Comparison of ENCODE assay signal across 12 cellular contexts in genomic region chr13:114048463-114048862, GRCh38.
DNase-seq lines count a peak whose midpoint lies in the region; ATAC-seq and TF ChIP-seq lines count a peak whose summit lies in the region.
"Had no signal": no experiment of that assay in that cellular context is flagged by ENCODE, and none has a peak within 500 bp of the region (broad histone marks: within the 10 kb centered on the region; RNA-seq: fewer than 3 reads in every experiment).

No MANE protein-coding gene starts in this region.

- in situ Hi-C loops in GM13977 (cut with MboI; ENCODE audit: low pct_unique_long_range_greater_than_20kb, low sequenced_read_pairs, unreplicated experiment), result no loop called here
- in situ Hi-C loops in HAP-1 (cut with MboI; ENCODE audit: low sequenced_read_pairs), result no loop called here

- H4K20me1 ChIP-seq in OCI-LY7 (ENCODE audit: insufficient read depth, low read length), result no peaks in the 10 kb centered on the region

- TF ChIP-seq POLR2A in thyroid gland (IDR thresholded peaks at IDR 0.05), result no peak

- intact Hi-C loops in Right ventricle myocardium inferior (cut with DNase I), result no loop called here
- intact Hi-C loops in OCI-LY7 (cut with micrococcal nuclease; ENCODE audit: unreplicated experiment), result no loop called here
- intact Hi-C loops in upper lobe of right lung (cut with DNase I), result no loop called here
- intact Hi-C loops in thyroid gland (cut with DNase I), result no loop called here

- H3K27ac ChIP-seq in right atrium auricular region (no peak overlapping the region), OCI-LY7 (ENCODE audit: low read depth, low read length, poor library complexity, severe bottlenecking) (peak overlapping the region; percentile 22), upper lobe of right lung (no peak overlapping the region), thyroid gland (no peak overlapping the region)

- H3K4me3 ChIP-seq in right atrium auricular region (no peak overlapping the region), OCI-LY7 (ENCODE audit: low read depth, low read length, poor library complexity, severe bottlenecking) (peak overlapping the region; percentile 49), upper lobe of right lung (no peak overlapping the region), thyroid gland (replicated peaks in 1 of 3) (no peak overlapping the region), HAP-1 (no peak overlapping the region)
- H3K4me3 ChIP-seq: MG63 had no signal

- ATAC-seq in Right ventricle myocardium inferior (peak; percentile 30), upper lobe of right lung (peak; percentile 4)

- no peak for TF ChIP-seq CTCF in right atrium auricular region (IDR thresholded peaks at IDR 0.05)
- no peak for TF ChIP-seq CTCF in OCI-LY7 (conservative IDR thresholded peaks at IDR 0.05; ENCODE audit: low read length)
- no peak for TF ChIP-seq CTCF in upper lobe of right lung (IDR thresholded peaks at IDR 0.05)
- no peak for TF ChIP-seq CTCF in thyroid gland (IDR thresholded peaks at IDR 0.05)
- no peak for TF ChIP-seq CTCF in GM13977 (IDR thresholded peaks at IDR 0.05; ENCODE audit: extremely low read depth, insufficient read depth, missing control alignments)

- 94 to 96% methylated on average over 23 to 25 of the region's 34 CpGs for WGBS in thyroid gland, 2 donors

- peak overlapping the region; percentile 80 for H3K4me2 ChIP-seq in OCI-LY7 (ENCODE audit: low read length)

- peaks cover 7% of the 10 kb centered on the region for H3K36me3 ChIP-seq in right atrium auricular region
- no peaks in the 10 kb centered on the region for H3K36me3 ChIP-seq in OCI-LY7 (ENCODE audit: insufficient read depth, low read length)
- no peaks in the 10 kb centered on the region for H3K36me3 ChIP-seq in upper lobe of right lung
- H3K36me3 ChIP-seq in thyroid gland, result no peaks in the 10 kb centered on the region
- no peaks in the 10 kb centered on the region for H3K36me3 ChIP-seq in HAP-1 (replicated peaks)

- POLR2A ChIA-PET in OCI-LY7 (lab: Charles Lee), result interaction anchor here (0.6 kb wide), 1 partner anchor 120 kb away, joined by 3 read pairs; no protein-coding TSS in a partner anchor

- peak; percentile 62 for DNase-seq in Right ventricle myocardium inferior (ENCODE audit: missing footprints)
- no peak for DNase-seq in right atrium auricular region (ENCODE audit: low spot score)
- no peak for DNase-seq in OCI-LY7 (ENCODE audit: low spot score)
- DNase-seq in left kidney (ENCODE audit: low read depth, low spot score), result peak; percentile 73
- no peak for DNase-seq in upper lobe of right lung
- DNase-seq in thyroid gland, result no peak
- DNase-seq in GM13977 (ENCODE audit: low spot score), result no peak
- no peak for DNase-seq in HAP-1 (ENCODE audit: low spot score in 2 of 2)
- DNase-seq: activated CD4-positive, CD25-positive, alpha-beta regulatory T cell; MG63; NCI-H1930; NCI-H524 had no signal

- CTCF ChIA-PET in OCI-LY7 (lab: Charles Lee; ENCODE audit: unreplicated experiment), result no interaction called here

- no peaks in the 10 kb centered on the region for H3K9me2 ChIP-seq in OCI-LY7 (ENCODE audit: insufficient read depth, low read length)

- peak overlapping the region; percentile 31; the same call in 1 of the 2 replicates for H2AFZ ChIP-seq in OCI-LY7 (ENCODE audit: low read length)

- H3K4me1 ChIP-seq in right atrium auricular region (peaks cover 0 to 1% of the 10 kb centered on the region in 2 donors), OCI-LY7 (ENCODE audit: insufficient read depth, low read length, poor library complexity, severe bottlenecking) (peaks cover 46% of the 10 kb centered on the region), upper lobe of right lung (peaks cover 6% of the 10 kb centered on the region), thyroid gland (peaks cover 8 to 11% of the 10 kb centered on the region in 2 donors), HAP-1 (no peaks in the 10 kb centered on the region)

- no peaks in the 10 kb centered on the region for H3K79me2 ChIP-seq in OCI-LY7 (ENCODE audit: insufficient read depth, low read depth, low read length)

- H3K27me3 ChIP-seq in right atrium auricular region (no peaks in the 10 kb centered on the region), upper lobe of right lung (no peaks in the 10 kb centered on the region), thyroid gland (no peaks in the 10 kb centered on the region), HAP-1 (ENCODE audit: low read depth) (no peaks in the 10 kb centered on the region)
- H3K27me3 ChIP-seq: MG63 had no signal

- no TSS peak for BruUV-seq in OCI-LY7 (replicated peaks; lab: Mats Ljungman, UMichigan)

- H3K9me3 ChIP-seq in right atrium auricular region (peaks cover 0 to 4% of the 10 kb centered on the region in 2 donors), OCI-LY7 (ENCODE audit: low read length) (no peaks in the 10 kb centered on the region), upper lobe of right lung (no peaks in the 10 kb centered on the region), thyroid gland (no peaks in the 10 kb centered on the region), HAP-1 (no peaks in the 10 kb centered on the region)
- H3K9me3 ChIP-seq: MG63 had no signal

Comparison
In these comparisons a context has a peak if more than half of its experiments do, and no peak if none do; other contexts are left out.
1. DNase-seq: peak in Right ventricle myocardium inferior (single experiment) and left kidney (single experiment); none in right atrium auricular region (single experiment), OCI-LY7 (single experiment), upper lobe of right lung (single experiment), thyroid gland (0 of 2), GM13977 (single experiment) and HAP-1 (0 of 2).